ENCODE assay signal across 1 cellular context in the genomic region with DNA sequence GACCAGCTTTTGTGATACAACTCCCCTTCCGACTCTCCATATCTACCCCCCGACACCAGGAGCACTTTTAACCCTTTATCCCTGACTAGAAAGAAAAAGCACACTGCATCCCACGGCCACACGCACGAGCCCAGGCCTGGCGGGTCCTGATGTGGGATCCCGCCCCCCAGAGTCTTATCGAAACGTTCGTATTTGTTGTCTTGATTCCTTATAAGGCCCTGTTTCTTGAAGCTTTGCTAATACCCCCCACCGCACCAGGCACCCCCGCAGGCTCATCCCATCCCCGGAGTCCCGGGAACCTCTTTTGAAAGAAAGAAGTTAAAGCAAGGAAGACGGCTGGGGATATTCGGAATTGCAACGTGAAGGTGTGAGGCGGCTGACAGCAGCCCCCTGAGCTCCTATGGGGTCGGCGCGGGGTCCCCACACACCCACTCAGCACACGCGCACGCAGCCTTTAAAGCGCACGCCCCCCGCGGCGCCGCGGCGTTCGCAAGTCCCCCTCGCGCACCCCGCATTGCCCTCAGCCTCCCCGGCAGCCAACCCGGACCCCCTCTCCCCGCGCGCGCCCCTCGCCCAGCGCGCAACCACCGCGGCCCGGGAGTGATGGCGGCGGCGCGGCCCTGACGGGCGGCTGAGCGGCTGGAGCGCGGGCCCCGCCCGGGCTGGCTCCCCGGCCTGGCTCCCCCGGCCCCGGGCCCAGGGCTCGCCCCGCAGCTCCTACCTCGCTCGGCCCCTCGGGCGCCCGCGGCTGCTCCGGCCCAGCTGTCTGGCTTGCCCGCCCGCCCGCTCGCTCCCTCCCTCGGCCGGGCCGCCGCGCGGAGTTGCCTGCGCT.
TF ChIP-seq lines count a peak whose summit lies in the region.

No MANE protein-coding gene starts in this region.

TF ChIP-seq in HepG2, 621 proteins besides CTCF, POLR2A, EP300 and RAD21 (continues in another document):
- TF ChIP-seq SRSF1 (optimal IDR thresholded peaks at IDR 0.05; ENCODE audit: low read depth, low read length): peak; percentile 12
- 0 out of 2 replicates have a peak, but pooled peaks have one; percentile 8 for TF ChIP-seq TMF1 (CRISPR knock-in tag; IDR thresholded peaks at IDR 0.05; ENCODE audit: low read depth)
- peak; percentile 43; the same call in 1 of the 2 replicates for TF ChIP-seq SRF (IDR thresholded peaks at IDR 0.05; ENCODE audit: low read depth, low read length)
- TF ChIP-seq, protein P1, sequence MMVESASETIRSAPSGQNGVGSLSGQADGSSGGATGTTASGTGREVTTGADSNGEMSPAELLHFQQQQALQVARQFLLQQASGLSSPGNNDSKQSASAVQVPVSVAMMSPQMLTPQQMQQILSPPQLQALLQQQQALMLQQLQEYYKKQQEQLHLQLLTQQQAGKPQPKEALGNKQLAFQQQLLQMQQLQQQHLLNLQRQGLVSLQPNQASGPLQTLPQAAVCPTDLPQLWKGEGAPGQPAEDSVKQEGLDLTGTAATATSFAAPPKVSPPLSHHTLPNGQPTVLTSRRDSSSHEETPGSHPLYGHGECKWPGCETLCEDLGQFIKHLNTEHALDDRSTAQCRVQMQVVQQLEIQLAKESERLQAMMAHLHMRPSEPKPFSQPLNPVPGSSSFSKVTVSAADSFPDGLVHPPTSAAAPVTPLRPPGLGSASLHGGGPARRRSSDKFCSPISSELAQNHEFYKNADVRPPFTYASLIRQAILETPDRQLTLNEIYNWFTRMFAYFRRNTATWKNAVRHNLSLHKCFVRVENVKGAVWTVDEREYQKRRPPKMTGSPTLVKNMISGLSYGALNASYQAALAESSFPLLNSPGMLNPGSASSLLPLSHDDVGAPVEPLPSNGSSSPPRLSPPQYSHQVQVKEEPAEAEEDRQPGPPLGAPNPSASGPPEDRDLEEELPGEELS (CRISPR knock-in tag; IDR thresholded peaks at IDR 0.05): no peak
- no peak for TF ChIP-seq ZNF788 (CRISPR knock-in tag; IDR thresholded peaks at IDR 0.05; ENCODE audit: borderline replicate concordance)
- 0 out of 2 replicates have a peak, but pooled peaks have one; percentile 11 for TF ChIP-seq SRY (CRISPR knock-in tag; IDR thresholded peaks at IDR 0.05)
- TF ChIP-seq KMT2B (CRISPR knock-in tag; IDR thresholded peaks at IDR 0.05): 0 out of 2 replicates have a peak, but pooled peaks have one; percentile 42
- TF ChIP-seq ARNT2 (CRISPR knock-in tag; IDR thresholded peaks at IDR 0.05; ENCODE audit: low read depth): 0 out of 2 replicates have a peak, but pooled peaks have one; percentile 50
- TF ChIP-seq, protein P2, sequence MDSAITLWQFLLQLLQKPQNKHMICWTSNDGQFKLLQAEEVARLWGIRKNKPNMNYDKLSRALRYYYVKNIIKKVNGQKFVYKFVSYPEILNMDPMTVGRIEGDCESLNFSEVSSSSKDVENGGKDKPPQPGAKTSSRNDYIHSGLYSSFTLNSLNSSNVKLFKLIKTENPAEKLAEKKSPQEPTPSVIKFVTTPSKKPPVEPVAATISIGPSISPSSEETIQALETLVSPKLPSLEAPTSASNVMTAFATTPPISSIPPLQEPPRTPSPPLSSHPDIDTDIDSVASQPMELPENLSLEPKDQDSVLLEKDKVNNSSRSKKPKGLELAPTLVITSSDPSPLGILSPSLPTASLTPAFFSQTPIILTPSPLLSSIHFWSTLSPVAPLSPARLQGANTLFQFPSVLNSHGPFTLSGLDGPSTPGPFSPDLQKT (CRISPR knock-in tag; IDR thresholded peaks at IDR 0.05; ENCODE audit: borderline replicate concordance): no peak
- no peak for TF ChIP-seq CEBPB (IDR thresholded peaks at IDR 0.05; ENCODE audit: borderline replicate concordance, low read depth, low read length)
- TF ChIP-seq, protein P3, sequence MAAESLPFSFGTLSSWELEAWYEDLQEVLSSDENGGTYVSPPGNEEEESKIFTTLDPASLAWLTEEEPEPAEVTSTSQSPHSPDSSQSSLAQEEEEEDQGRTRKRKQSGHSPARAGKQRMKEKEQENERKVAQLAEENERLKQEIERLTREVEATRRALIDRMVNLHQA (CRISPR knock-in tag; IDR thresholded peaks at IDR 0.05): 0 out of 2 replicates have a peak, but pooled peaks have one; percentile 0
- TF ChIP-seq, protein P4, sequence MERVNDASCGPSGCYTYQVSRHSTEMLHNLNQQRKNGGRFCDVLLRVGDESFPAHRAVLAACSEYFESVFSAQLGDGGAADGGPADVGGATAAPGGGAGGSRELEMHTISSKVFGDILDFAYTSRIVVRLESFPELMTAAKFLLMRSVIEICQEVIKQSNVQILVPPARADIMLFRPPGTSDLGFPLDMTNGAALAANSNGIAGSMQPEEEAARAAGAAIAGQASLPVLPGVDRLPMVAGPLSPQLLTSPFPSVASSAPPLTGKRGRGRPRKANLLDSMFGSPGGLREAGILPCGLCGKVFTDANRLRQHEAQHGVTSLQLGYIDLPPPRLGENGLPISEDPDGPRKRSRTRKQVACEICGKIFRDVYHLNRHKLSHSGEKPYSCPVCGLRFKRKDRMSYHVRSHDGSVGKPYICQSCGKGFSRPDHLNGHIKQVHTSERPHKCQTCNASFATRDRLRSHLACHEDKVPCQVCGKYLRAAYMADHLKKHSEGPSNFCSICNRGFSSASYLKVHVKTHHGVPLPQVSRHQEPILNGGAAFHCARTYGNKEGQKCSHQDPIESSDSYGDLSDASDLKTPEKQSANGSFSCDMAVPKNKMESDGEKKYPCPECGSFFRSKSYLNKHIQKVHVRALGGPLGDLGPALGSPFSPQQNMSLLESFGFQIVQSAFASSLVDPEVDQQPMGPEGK (CRISPR knock-in tag; IDR thresholded peaks at IDR 0.05): peak; percentile 34; the same call in 1 of the 2 replicates
- no peak for TF ChIP-seq CBFB (CRISPR knock-in tag; IDR thresholded peaks at IDR 0.05)
- TF ChIP-seq FOXC1 (CRISPR knock-in tag; IDR thresholded peaks at IDR 0.05; ENCODE audit: borderline replicate concordance): no peak
- peak; percentile 20; the same call in 1 of the 2 replicates for TF ChIP-seq SAP130 (CRISPR knock-in tag; IDR thresholded peaks at IDR 0.05; ENCODE audit: low read depth)
- 0 out of 2 replicates have a peak, but pooled peaks have one; percentile 16 for TF ChIP-seq ZNF891 (CRISPR knock-in tag; IDR thresholded peaks at IDR 0.05)
- peak; percentile 78 for TF ChIP-seq ZNF501 (CRISPR knock-in tag; IDR thresholded peaks at IDR 0.05)
- TF ChIP-seq, protein P5, sequence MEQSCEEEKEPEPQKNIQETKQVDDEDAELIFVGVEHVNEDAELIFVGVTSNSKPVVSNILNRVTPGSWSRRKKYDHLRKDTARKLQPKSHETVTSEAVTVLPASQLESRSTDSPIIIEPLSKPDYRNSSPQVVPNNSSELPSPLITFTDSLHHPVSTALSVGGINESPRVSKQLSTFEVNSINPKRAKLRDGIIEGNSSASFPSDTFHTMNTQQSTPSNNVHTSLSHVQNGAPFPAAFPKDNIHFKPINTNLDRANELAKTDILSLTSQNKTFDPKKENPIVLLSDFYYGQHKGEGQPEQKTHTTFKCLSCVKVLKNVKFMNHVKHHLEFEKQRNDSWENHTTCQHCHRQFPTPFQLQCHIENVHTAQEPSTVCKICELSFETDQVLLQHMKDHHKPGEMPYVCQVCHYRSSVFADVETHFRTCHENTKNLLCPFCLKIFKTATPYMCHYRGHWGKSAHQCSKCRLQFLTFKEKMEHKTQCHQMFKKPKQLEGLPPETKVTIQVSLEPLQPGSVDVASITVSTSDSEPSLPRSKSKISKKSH (CRISPR knock-in tag; IDR thresholded peaks at IDR 0.05; ENCODE audit: borderline replicate concordance): 0 out of 2 replicates have a peak, but pooled peaks have one; percentile 33
- TF ChIP-seq, protein P6, sequence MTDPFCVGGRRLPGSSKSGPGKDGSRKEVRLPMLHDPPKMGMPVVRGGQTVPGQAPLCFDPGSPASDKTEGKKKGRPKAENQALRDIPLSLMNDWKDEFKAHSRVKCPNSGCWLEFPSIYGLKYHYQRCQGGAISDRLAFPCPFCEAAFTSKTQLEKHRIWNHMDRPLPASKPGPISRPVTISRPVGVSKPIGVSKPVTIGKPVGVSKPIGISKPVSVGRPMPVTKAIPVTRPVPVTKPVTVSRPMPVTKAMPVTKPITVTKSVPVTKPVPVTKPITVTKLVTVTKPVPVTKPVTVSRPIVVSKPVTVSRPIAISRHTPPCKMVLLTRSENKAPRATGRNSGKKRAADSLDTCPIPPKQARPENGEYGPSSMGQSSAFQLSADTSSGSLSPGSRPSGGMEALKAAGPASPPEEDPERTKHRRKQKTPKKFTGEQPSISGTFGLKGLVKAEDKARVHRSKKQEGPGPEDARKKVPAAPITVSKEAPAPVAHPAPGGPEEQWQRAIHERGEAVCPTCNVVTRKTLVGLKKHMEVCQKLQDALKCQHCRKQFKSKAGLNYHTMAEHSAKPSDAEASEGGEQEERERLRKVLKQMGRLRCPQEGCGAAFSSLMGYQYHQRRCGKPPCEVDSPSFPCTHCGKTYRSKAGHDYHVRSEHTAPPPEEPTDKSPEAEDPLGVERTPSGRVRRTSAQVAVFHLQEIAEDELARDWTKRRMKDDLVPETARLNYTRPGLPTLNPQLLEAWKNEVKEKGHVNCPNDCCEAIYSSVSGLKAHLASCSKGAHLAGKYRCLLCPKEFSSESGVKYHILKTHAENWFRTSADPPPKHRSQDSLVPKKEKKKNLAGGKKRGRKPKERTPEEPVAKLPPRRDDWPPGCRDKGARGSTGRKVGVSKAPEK (CRISPR knock-in tag; IDR thresholded peaks at IDR 0.05; ENCODE audit: borderline replicate concordance): 0 out of 2 replicates have a peak, but pooled peaks have one; percentile 40
- no peak for TF ChIP-seq HMG20B (CRISPR knock-in tag; conservative IDR thresholded peaks at IDR 0.05)
- peak; percentile 39; the same call in 1 of the 2 replicates for TF ChIP-seq KMT2A (CRISPR knock-in tag; IDR thresholded peaks at IDR 0.05)
- 0 out of 2 replicates have a peak, but pooled peaks have one; percentile 46 for TF ChIP-seq ZNF703 (CRISPR knock-in tag; IDR thresholded peaks at IDR 0.05; ENCODE audit: borderline replicate concordance)
- TF ChIP-seq REXO4 (CRISPR knock-in tag; IDR thresholded peaks at IDR 0.05; ENCODE audit: borderline replicate concordance): no peak
- peak; percentile 64; the same call in 1 of the 2 replicates for TF ChIP-seq ZBTB7A (CRISPR knock-in tag; IDR thresholded peaks at IDR 0.05)
- TF ChIP-seq ERF (CRISPR knock-in tag; IDR thresholded peaks at IDR 0.05): 0 out of 2 replicates have a peak, but pooled peaks have one; percentile 3
- TF ChIP-seq, protein P7, sequence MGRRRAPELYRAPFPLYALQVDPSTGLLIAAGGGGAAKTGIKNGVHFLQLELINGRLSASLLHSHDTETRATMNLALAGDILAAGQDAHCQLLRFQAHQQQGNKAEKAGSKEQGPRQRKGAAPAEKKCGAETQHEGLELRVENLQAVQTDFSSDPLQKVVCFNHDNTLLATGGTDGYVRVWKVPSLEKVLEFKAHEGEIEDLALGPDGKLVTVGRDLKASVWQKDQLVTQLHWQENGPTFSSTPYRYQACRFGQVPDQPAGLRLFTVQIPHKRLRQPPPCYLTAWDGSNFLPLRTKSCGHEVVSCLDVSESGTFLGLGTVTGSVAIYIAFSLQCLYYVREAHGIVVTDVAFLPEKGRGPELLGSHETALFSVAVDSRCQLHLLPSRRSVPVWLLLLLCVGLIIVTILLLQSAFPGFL (CRISPR knock-in tag; IDR thresholded peaks at IDR 0.05): no peak
- no peak for TF ChIP-seq GATAD1 (CRISPR knock-in tag; IDR thresholded peaks at IDR 0.05)
- peak; percentile 46; the same call in 1 of the 2 replicates for TF ChIP-seq ZC3H13 (CRISPR knock-in tag; IDR thresholded peaks at IDR 0.05)
- TF ChIP-seq, protein P8, sequence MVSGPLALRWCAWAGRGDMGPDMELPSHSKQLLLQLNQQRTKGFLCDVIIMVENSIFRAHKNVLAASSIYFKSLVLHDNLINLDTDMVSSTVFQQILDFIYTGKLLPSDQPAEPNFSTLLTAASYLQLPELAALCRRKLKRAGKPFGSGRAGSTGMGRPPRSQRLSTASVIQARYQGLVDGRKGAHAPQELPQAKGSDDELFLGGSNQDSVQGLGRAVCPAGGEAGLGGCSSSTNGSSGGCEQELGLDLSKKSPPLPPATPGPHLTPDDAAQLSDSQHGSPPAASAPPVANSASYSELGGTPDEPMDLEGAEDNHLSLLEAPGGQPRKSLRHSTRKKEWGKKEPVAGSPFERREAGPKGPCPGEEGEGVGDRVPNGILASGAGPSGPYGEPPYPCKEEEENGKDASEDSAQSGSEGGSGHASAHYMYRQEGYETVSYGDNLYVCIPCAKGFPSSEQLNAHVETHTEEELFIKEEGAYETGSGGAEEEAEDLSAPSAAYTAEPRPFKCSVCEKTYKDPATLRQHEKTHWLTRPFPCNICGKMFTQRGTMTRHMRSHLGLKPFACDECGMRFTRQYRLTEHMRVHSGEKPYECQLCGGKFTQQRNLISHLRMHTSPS (CRISPR knock-in tag; IDR thresholded peaks at IDR 0.05; ENCODE audit: low read depth): no peak
- TF ChIP-seq, protein P9, sequence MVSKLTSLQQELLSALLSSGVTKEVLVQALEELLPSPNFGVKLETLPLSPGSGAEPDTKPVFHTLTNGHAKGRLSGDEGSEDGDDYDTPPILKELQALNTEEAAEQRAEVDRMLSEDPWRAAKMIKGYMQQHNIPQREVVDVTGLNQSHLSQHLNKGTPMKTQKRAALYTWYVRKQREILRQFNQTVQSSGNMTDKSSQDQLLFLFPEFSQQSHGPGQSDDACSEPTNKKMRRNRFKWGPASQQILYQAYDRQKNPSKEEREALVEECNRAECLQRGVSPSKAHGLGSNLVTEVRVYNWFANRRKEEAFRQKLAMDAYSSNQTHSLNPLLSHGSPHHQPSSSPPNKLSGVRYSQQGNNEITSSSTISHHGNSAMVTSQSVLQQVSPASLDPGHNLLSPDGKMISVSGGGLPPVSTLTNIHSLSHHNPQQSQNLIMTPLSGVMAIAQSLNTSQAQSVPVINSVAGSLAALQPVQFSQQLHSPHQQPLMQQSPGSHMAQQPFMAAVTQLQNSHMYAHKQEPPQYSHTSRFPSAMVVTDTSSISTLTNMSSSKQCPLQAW (CRISPR knock-in tag; IDR thresholded peaks at IDR 0.05): peak; percentile 65; the same call in 1 of the 2 replicates
- no peak for TF ChIP-seq SOX6 (IDR thresholded peaks at IDR 0.05)
- 0 out of 2 replicates have a peak, but pooled peaks have one; percentile 12 for TF ChIP-seq SOX6 (CRISPR knock-in tag; IDR thresholded peaks at IDR 0.05)
- TF ChIP-seq JARID2 (CRISPR knock-in tag; IDR thresholded peaks at IDR 0.05; ENCODE audit: insufficient replicate concordance): no peak
- TF ChIP-seq TGIF2 (CRISPR knock-in tag; IDR thresholded peaks at IDR 0.05): peak; percentile 10; the same call in 1 of the 2 replicates
- TF ChIP-seq, protein P10, sequence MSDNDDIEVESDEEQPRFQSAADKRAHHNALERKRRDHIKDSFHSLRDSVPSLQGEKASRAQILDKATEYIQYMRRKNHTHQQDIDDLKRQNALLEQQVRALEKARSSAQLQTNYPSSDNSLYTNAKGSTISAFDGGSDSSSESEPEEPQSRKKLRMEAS (IDR thresholded peaks at IDR 0.05): peak; percentile 8; the same call in 1 of the 2 replicates
- peak; percentile 87 for TF ChIP-seq YY1 (IDR thresholded peaks at IDR 0.05; ENCODE audit: insufficient read depth, insufficient replicate concordance, low read depth, low read length)
